8 cellular contexts compared by ENCODE assay signal in genomic region chr3:66037986-66038369, GRCh38. TPM values are rescaled to one million over a fixed set of nuclear protein-coding genes. Genes with fewer than 3 reads are reported as not detected.
A peak's percentile ranks its signal among the peaks of the same experiment; 100 is the strongest.
DNase-seq lines count a peak whose midpoint lies in the region; ATAC-seq and TF ChIP-seq lines count a peak whose summit lies in the region.

No MANE protein-coding gene starts in this region.

- CTCF ChIA-PET in CD4-positive, alpha-beta T cell (lab: Charles Lee): no interaction called here
- CTCF ChIA-PET in MCF 10A (lab: Yijun Ruan, JAX): interaction anchor here (0.7 to 3.6 kb wide), 14 partner anchors 10 to 448 kb away, joined by 3 to 29 read pairs (median 4); no protein-coding TSS in a partner anchor

- H3K4me1 ChIP-seq in liver (ENCODE audit: control insufficient read depth in 4 of 4, insufficient read depth in 4 of 4, low read length in 3 of 4) (peaks cover 0 to 31% (median 16%) of the 10 kb centered on the region in 4 donors), tibial nerve (peaks cover 0 to 29% (median 4%) of the 10 kb centered on the region in 4 donors)

- peaks cover 51% of the 10 kb centered on the region for H3K27me3 ChIP-seq in CD4-positive, alpha-beta T cell (ENCODE audit: control insufficient read depth, insufficient read depth, low read length)
- H3K27me3 ChIP-seq in liver (ENCODE audit: control insufficient read depth in 4 of 4, insufficient read depth in 4 of 4, low read length in 3 of 4): no peaks in the 10 kb centered on the region
- no peaks in the 10 kb centered on the region for H3K27me3 ChIP-seq in tibial nerve

- no peak for TF ChIP-seq RAD21 in liver (IDR thresholded peaks at IDR 0.05)

- H3K27ac ChIP-seq in CD4-positive, alpha-beta T cell (ENCODE audit: low read depth, low read length): no peak overlapping the region
- H3K27ac ChIP-seq in liver (ENCODE audit: low read depth in 1 of 2, low read length in 2 of 2) (peak overlapping the region; percentile 95 to 96), tibial nerve (peak overlapping the region; percentile 15 to 90 (median 79))

- peak overlapping the region; percentile 84 to 88 for H3K9ac ChIP-seq in liver (ENCODE audit: low read depth in 1 of 2, low read length in 2 of 2)

- no TSS peak for BruUV-seq in MCF 10A (replicated peaks; lab: Mats Ljungman, UMichigan)

- H3K4me3 ChIP-seq in liver (ENCODE audit: low read depth in 1 of 3, low read length in 3 of 3) (peak overlapping the region; percentile 79 to 90 (median 80)), tibial nerve (peak overlapping the region; percentile 59 to 82 (median 73))

- H3K9me3 ChIP-seq in CD4-positive, alpha-beta T cell (ENCODE audit: control insufficient read depth, low read length): no peaks in the 10 kb centered on the region
- H3K9me3 ChIP-seq in liver (ENCODE audit: control insufficient read depth in 4 of 4, low read length in 3 of 4): no peaks in the 10 kb centered on the region
- no peaks in the 10 kb centered on the region for H3K9me3 ChIP-seq in tibial nerve

- H3K36me3 ChIP-seq in liver (ENCODE audit: control insufficient read depth in 4 of 4, insufficient read depth in 3 of 4, low read depth in 1 of 4, low read length in 3 of 4) (no peaks in the 10 kb centered on the region), tibial nerve (no peaks in the 10 kb centered on the region)

- no peak overlapping the region for H3K27ac Mint-ChIP-seq in CD4-positive, alpha-beta T cell
- H3K27ac Mint-ChIP-seq in MCF 10A (ENCODE audit: low read depth, unreplicated experiment): peak overlapping the region; percentile 89

- POLR2A ChIA-PET in CD4-positive, alpha-beta T cell (lab: Charles Lee): no interaction called here
- POLR2A ChIA-PET in MCF 10A (lab: Yijun Ruan, JAX): interaction anchor here (0.7 to 2.9 kb wide), 9 partner anchors 9 to 143 kb away, joined by 3 to 14 read pairs (median 7); no protein-coding TSS in a partner anchor

- no peak for TF ChIP-seq CTCF in CD4-positive, alpha-beta T cell (IDR thresholded peaks at IDR 0.05)
- TF ChIP-seq CTCF in MCF 10A (IDR thresholded peaks at IDR 0.05; ENCODE audit: unreplicated experiment) (no peak), liver (IDR thresholded peaks at IDR 0.05; ENCODE audit: low read depth, low read length, missing input control) (no peak), tibial nerve (IDR thresholded peaks at IDR 0.05) (no peak)

- WGBS in liver: under 1% methylated on average over 31 of the region's 31 CpGs
- 1% methylated on average over 15 to 26 of the region's 31 CpGs for WGBS in tibial nerve, 2 donors

- TF ChIP-seq EP300 in tibial nerve (IDR thresholded peaks at IDR 0.05): no peak

- no peaks in the 10 kb centered on the region for H3K4me1 Mint-ChIP-seq in CD4-positive, alpha-beta T cell (ENCODE audit: low read depth)
- peaks cover 23% of the 10 kb centered on the region for H3K4me1 Mint-ChIP-seq in MCF 10A (ENCODE audit: insufficient read depth, unreplicated experiment)

- no peak for TF ChIP-seq POLR2A in tibial nerve (IDR thresholded peaks at IDR 0.05)

- ATAC-seq in CD4-positive, alpha-beta T cell (ENCODE audit: poor library complexity): no peak
- ATAC-seq in HG02885 (IDR thresholded peaks at IDR 0.05; ENCODE audit: poor library complexity, unreplicated experiment): peak; percentile 25
- no peak for ATAC-seq in GM21515 (IDR thresholded peaks at IDR 0.05; ENCODE audit: unreplicated experiment)

- DNase-seq in CD4-positive, alpha-beta T cell: no peak
- DNase-seq in MCF 10A (ENCODE audit: unreplicated experiment): peak; percentile 14
- no peak for DNase-seq in tibial nerve (ENCODE audit: low spot score in 2 of 2)
- DNase-seq in Kasumi-1 (lab: John Stamatoyannopoulos, UW): no peak
- DNase-seq in A172 (ENCODE audit: low spot score): no peak

- H3K27me3 Mint-ChIP-seq in CD4-positive, alpha-beta T cell: peaks cover 92% of the 10 kb centered on the region
- H3K27me3 Mint-ChIP-seq in MCF 10A (ENCODE audit: insufficient read depth, unreplicated experiment): peaks cover 10% of the 10 kb centered on the region

- H3K4me3 Mint-ChIP-seq in CD4-positive, alpha-beta T cell: peak overlapping the region; percentile 42
- peak overlapping the region; percentile 91 for H3K4me3 Mint-ChIP-seq in MCF 10A (ENCODE audit: unreplicated experiment)

- intact Hi-C loops in CD4-positive, alpha-beta T cell (cut with DNase I, micrococcal nuclease): no loop called here
- intact Hi-C loops in MCF 10A (cut with micrococcal nuclease): loop anchor here (2.0 to 5.0 kb wide), 5 partner anchors 39 to 253 kb away; no protein-coding TSS in a partner anchor

- no peaks in the 10 kb centered on the region for H3K36me3 Mint-ChIP-seq in CD4-positive, alpha-beta T cell (ENCODE audit: low read depth)
- H3K36me3 Mint-ChIP-seq in MCF 10A (ENCODE audit: insufficient read depth, unreplicated experiment): no peaks in the 10 kb centered on the region

- H3K9me3 Mint-ChIP-seq in CD4-positive, alpha-beta T cell: no peaks in the 10 kb centered on the region
- no peaks in the 10 kb centered on the region for H3K9me3 Mint-ChIP-seq in MCF 10A (ENCODE audit: unreplicated experiment)

TF ChIP-seq in liver, 16 proteins besides CTCF, POLR2A, EP300 and RAD21:
- TF ChIP-seq HNF4A (conservative IDR thresholded peaks at IDR 0.05): no peak
- TF ChIP-seq EGR1 (IDR thresholded peaks at IDR 0.05; ENCODE audit: low read depth in 2 of 2): no peak
- TF ChIP-seq GABPA (IDR thresholded peaks at IDR 0.05 in 1 of 2, conservative IDR thresholded peaks at IDR 0.05 in 1 of 2): no peak
- TF ChIP-seq RXRA (IDR thresholded peaks at IDR 0.05): no peak
- no peak for TF ChIP-seq YY1 (IDR thresholded peaks at IDR 0.05)
- TF ChIP-seq FOXA2 (IDR thresholded peaks at IDR 0.05): no peak
- TF ChIP-seq ATF3 (IDR thresholded peaks at IDR 0.05): no peak
- no peak for TF ChIP-seq ZBTB33 (IDR thresholded peaks at IDR 0.05)
- no peak for TF ChIP-seq SP1 (IDR thresholded peaks at IDR 0.05)
- no peak for TF ChIP-seq MAX (IDR thresholded peaks at IDR 0.05)
- TF ChIP-seq REST (IDR thresholded peaks at IDR 0.05): no peak
- TF ChIP-seq NR2F2 (IDR thresholded peaks at IDR 0.05): no peak
- TF ChIP-seq FOXA1 (IDR thresholded peaks at IDR 0.05): no peak
- TF ChIP-seq HNF4G (IDR thresholded peaks at IDR 0.05): no peak
- no peak for TF ChIP-seq JUND (IDR thresholded peaks at IDR 0.05)

RNA-seq across cellular contexts. Expression of gene MAGI1, which starts 0.7 kb away (rescaled TPM):
- not detected for total RNA-seq in CD4-positive, alpha-beta T cell
- total RNA-seq in MCF 10A (2022) (6.2 and 6.3 TPM in 2 replicates), liver (10 to 100 TPM; 18.1 to 68.8 TPM), tibial nerve (10 to 100 TPM; 30.6 to 52.8 (median 36.1) TPM)
- 1 to 10 TPM; 9.6 to 9.9 TPM for polyA plus RNA-seq in liver
- total RNA-seq in A172 (2014; rRNA removed; shearing (Covaris generic)): 3.5 and 4.7 TPM in 2 replicates
